Comparison of ENCODE assay signal across 22 cellular contexts in the genomic region with DNA sequence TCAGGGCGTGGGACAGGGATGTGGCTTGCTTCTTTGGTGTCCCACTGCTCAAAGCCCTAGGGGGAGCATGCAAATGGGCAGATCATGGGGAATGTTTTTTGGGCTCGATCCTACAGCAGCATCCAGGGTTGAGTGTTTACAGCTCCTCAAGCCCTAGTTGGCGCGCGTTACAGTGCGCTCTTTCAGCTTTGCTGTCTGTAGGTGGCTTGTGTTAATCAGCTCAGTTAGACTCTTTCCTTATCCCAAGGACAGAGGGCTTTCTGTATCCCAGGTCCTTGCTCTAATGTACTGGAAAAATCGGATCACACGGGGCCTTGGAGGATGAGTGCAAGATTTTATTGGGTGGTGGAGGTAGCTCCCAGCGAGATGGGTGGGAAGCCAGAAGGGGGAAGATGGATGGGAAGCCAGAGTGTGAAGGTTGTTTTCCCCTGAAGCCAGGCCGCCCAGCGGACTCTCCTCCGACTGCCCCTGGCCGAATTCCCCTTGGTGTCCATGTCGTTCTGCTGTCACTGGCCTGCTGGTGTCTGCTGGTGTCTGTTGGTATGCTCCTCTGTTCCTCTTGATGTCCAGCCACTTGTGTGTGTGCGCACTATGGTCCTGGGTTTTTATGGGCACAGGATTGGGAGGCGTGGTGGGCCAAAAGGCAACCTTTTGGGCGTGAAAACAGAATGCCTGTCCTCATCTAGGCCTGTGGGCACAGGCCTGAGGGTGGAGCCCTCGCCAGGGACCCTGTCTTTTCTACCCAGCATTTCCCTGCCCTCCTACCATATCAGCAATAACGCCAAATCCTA.
"Had no signal": no experiment of that assay in that cellular context is flagged by ENCODE, and none has a peak within 500 bp of the region (broad histone marks: within the 10 kb centered on the region; RNA-seq: fewer than 3 reads in every experiment).

No MANE protein-coding gene starts in this region.

- H3K4me3 ChIP-seq: left lung, lung, pancreas, transverse colon had no signal

- H3K27ac ChIP-seq: left lung, neutrophil, pancreas, transverse colon, VCaP had no signal

- FAIRE-seq: astrocyte, pancreas had no signal

- H3K36me3 ChIP-seq: left lung, neutrophil, pancreas, transverse colon had no signal

- ATAC-seq: activated CD8-positive, alpha-beta memory T cell treated with anti-CD3 and anti-CD28 coated beads, Interleukin-2, amount 10 ng/mL, durations not matched to agents 7 days and 5 days; activated CD8-positive, alpha-beta T cell treated with anti-CD3 and anti-CD28 coated beads for 36 hours; left lung; naive thymus-derived CD8-positive, alpha-beta T cell; pancreas; stimulated activated memory B cell treated with anti-CD40 and anti-IgM and Interleukin-4, amounts not matched to agents 10 μg/mL and 1 μg/mL and 100 μg/mL, for 72 hours had no signal

- H3K27me3 ChIP-seq: left lung, neutrophil, pancreas, transverse colon had no signal

- H3K9me3 ChIP-seq: neutrophil, pancreas had no signal

- DNase-seq: activated CD4-positive, alpha-beta T cell treated with anti-CD3 and anti-CD28 coated beads, Interleukin-2, amount 10 ng/mL, durations not matched to agents 7 days and 5 days; activated CD4-positive, CD25-positive, alpha-beta regulatory T cell treated with anti-CD3 and anti-CD28 coated beads, Interleukin-2, amount 50 U/mL, for 72 hours; activated CD8-positive, alpha-beta memory T cell treated with anti-CD3 and anti-CD28 coated beads, Interleukin-2, amount 10 ng/mL, durations not matched to agents 7 days and 5 days; activated CD8-positive, alpha-beta T cell treated with anti-CD3 and anti-CD28 coated beads for 36 hours; activated gamma-delta T cell treated with Interleukin-2 at 50 U/mL for 16 hours; central memory CD4-positive, alpha-beta T cell; dermis blood vessel endothelial cell; effector CD8-positive, alpha-beta T cell; erythroblast; foreskin fibroblast; kidney glomerular epithelial cell; left lung; naive thymus-derived CD8-positive, alpha-beta T cell; pancreas; right cardiac atrium; stimulated activated CD4-positive, alpha-beta T cell treated with anti-CD3 and anti-CD28 coated beads, Interleukin-12 subunit alpha, Interleukin-12 subunit beta, amount 100 ng/mL, for 4 hours; transverse colon had no signal

- H3K4me1 ChIP-seq: left lung, pancreas, transverse colon had no signal
